In the genomic region with DNA sequence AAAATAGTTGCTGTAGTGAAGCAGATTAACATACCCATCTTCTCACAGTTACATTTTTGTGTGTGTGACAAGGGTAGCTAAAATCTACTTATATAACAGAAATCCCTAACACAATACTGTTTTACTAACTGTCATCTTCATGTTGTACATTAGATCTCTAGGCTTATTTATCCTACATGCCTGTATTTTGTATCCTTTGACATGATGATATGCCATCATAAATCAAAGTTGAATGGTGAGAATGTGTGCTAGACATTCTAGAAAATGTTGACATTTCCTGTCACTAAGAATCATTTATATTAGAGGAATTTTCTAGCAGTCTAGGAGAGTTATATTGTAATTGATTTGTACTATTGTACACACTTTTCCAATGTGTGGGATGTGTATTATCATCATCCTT, we compare ENCODE assay signal across 3 cellular contexts.
A peak's percentile ranks its signal among the peaks of the same experiment; 100 is the strongest.
TF ChIP-seq lines count a peak whose summit lies in the region.

No MANE protein-coding gene starts in this region.

TF ChIP-seq in HEK293T, 16 proteins besides CTCF, POLR2A, EP300 and RAD21 (continued from another document):
- TF ChIP-seq HDGF (IDR thresholded peaks at IDR 0.05; ENCODE audit: borderline replicate concordance) = no peak

TF ChIP-seq in GM12878, 131 proteins besides CTCF, POLR2A, EP300 and RAD21 (continued from another document and continues in another):
- TF ChIP-seq, protein P1, sequence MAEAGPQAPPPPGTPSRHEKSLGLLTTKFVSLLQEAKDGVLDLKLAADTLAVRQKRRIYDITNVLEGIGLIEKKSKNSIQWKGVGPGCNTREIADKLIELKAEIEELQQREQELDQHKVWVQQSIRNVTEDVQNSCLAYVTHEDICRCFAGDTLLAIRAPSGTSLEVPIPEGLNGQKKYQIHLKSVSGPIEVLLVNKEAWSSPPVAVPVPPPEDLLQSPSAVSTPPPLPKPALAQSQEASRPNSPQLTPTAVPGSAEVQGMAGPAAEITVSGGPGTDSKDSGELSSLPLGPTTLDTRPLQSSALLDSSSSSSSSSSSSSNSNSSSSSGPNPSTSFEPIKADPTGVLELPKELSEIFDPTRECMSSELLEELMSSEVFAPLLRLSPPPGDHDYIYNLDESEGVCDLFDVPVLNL (IDR thresholded peaks at IDR 0.05; ENCODE audit: low read depth, low read length) = no peak
- TF ChIP-seq ZNF24 (IDR thresholded peaks at IDR 0.05) = no peak
- TF ChIP-seq, protein P2, sequence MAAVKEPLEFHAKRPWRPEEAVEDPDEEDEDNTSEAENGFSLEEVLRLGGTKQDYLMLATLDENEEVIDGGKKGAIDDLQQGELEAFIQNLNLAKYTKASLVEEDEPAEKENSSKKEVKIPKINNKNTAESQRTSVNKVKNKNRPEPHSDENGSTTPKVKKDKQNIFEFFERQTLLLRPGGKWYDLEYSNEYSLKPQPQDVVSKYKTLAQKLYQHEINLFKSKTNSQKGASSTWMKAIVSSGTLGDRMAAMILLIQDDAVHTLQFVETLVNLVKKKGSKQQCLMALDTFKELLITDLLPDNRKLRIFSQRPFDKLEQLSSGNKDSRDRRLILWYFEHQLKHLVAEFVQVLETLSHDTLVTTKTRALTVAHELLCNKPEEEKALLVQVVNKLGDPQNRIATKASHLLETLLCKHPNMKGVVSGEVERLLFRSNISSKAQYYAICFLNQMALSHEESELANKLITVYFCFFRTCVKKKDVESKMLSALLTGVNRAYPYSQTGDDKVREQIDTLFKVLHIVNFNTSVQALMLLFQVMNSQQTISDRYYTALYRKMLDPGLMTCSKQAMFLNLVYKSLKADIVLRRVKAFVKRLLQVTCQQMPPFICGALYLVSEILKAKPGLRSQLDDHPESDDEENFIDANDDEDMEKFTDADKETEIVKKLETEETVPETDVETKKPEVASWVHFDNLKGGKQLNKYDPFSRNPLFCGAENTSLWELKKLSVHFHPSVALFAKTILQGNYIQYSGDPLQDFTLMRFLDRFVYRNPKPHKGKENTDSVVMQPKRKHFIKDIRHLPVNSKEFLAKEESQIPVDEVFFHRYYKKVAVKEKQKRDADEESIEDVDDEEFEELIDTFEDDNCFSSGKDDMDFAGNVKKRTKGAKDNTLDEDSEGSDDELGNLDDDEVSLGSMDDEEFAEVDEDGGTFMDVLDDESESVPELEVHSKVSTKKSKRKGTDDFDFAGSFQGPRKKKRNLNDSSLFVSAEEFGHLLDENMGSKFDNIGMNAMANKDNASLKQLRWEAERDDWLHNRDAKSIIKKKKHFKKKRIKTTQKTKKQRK (IDR thresholded peaks at IDR 0.05; ENCODE audit: low read depth, low read length) = no peak
- TF ChIP-seq, protein P3, sequence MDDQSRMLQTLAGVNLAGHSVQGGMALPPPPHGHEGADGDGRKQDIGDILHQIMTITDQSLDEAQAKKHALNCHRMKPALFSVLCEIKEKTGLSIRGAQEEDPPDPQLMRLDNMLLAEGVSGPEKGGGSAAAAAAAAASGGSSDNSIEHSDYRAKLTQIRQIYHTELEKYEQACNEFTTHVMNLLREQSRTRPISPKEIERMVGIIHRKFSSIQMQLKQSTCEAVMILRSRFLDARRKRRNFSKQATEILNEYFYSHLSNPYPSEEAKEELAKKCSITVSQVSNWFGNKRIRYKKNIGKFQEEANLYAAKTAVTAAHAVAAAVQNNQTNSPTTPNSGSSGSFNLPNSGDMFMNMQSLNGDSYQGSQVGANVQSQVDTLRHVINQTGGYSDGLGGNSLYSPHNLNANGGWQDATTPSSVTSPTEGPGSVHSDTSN (IDR thresholded peaks at IDR 0.05; ENCODE audit: insufficient replicate concordance, low read depth, low read length) = no peak
- TF ChIP-seq POU2F2 (IDR thresholded peaks at IDR 0.05; ENCODE audit: borderline replicate concordance, low read depth, low read length) = no peak
- no peak for TF ChIP-seq NR2C2 (IDR thresholded peaks at IDR 0.05; ENCODE audit: borderline replicate concordance, control insufficient read depth, insufficient read length, low read depth)
- no peak for TF ChIP-seq KAT2A (conservative IDR thresholded peaks at IDR 0.05; ENCODE audit: control insufficient read depth, low read depth, low read length)
- TF ChIP-seq, protein P4, sequence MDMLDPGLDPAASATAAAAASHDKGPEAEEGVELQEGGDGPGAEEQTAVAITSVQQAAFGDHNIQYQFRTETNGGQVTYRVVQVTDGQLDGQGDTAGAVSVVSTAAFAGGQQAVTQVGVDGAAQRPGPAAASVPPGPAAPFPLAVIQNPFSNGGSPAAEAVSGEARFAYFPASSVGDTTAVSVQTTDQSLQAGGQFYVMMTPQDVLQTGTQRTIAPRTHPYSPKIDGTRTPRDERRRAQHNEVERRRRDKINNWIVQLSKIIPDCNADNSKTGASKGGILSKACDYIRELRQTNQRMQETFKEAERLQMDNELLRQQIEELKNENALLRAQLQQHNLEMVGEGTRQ (IDR thresholded peaks at IDR 0.05; ENCODE audit: borderline replicate concordance, low read depth, low read length) = no peak
- TF ChIP-seq STAT3 (IDR thresholded peaks at IDR 0.05; ENCODE audit: low read depth, low read length) = no peak
- TF ChIP-seq SPI1 (IDR thresholded peaks at IDR 0.05; ENCODE audit: borderline replicate concordance, insufficient read depth, low read depth, low read length) = no peak
- no peak for TF ChIP-seq LARP7 (IDR thresholded peaks at IDR 0.05)
- TF ChIP-seq CREB1 (IDR thresholded peaks at IDR 0.05; ENCODE audit: low read depth) = no peak
- TF ChIP-seq GATAD2B (conservative IDR thresholded peaks at IDR 0.05; ENCODE audit: low read depth) = no peak
- no peak for TF ChIP-seq SP1 (IDR thresholded peaks at IDR 0.05; ENCODE audit: low read depth, low read length)
- no peak for TF ChIP-seq SUZ12 (IDR thresholded peaks at IDR 0.05; ENCODE audit: unreplicated experiment)
- TF ChIP-seq, protein P5, sequence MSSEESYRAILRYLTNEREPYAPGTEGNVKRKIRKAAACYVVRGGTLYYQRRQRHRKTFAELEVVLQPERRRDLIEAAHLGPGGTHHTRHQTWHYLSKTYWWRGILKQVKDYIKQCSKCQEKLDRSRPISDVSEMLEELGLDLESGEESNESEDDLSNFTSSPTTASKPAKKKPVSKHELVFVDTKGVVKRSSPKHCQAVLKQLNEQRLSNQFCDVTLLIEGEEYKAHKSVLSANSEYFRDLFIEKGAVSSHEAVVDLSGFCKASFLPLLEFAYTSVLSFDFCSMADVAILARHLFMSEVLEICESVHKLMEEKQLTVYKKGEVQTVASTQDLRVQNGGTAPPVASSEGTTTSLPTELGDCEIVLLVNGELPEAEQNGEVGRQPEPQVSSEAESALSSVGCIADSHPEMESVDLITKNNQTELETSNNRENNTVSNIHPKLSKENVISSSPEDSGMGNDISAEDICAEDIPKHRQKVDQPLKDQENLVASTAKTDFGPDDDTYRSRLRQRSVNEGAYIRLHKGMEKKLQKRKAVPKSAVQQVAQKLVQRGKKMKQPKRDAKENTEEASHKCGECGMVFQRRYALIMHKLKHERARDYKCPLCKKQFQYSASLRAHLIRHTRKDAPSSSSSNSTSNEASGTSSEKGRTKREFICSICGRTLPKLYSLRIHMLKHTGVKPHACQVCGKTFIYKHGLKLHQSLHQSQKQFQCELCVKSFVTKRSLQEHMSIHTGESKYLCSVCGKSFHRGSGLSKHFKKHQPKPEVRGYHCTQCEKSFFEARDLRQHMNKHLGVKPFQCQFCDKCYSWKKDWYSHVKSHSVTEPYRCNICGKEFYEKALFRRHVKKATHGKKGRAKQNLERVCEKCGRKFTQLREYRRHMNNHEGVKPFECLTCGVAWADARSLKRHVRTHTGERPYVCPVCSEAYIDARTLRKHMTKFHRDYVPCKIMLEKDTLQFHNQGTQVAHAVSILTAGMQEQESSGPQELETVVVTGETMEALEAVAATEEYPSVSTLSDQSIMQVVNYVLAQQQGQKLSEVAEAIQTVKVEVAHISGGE (CRISPR knock-in tag; IDR thresholded peaks at IDR 0.05) = no peak

TF ChIP-seq in neural cell, 6 proteins besides CTCF, POLR2A, EP300 and RAD21 (continued from another document):
- TF ChIP-seq, protein P6, sequence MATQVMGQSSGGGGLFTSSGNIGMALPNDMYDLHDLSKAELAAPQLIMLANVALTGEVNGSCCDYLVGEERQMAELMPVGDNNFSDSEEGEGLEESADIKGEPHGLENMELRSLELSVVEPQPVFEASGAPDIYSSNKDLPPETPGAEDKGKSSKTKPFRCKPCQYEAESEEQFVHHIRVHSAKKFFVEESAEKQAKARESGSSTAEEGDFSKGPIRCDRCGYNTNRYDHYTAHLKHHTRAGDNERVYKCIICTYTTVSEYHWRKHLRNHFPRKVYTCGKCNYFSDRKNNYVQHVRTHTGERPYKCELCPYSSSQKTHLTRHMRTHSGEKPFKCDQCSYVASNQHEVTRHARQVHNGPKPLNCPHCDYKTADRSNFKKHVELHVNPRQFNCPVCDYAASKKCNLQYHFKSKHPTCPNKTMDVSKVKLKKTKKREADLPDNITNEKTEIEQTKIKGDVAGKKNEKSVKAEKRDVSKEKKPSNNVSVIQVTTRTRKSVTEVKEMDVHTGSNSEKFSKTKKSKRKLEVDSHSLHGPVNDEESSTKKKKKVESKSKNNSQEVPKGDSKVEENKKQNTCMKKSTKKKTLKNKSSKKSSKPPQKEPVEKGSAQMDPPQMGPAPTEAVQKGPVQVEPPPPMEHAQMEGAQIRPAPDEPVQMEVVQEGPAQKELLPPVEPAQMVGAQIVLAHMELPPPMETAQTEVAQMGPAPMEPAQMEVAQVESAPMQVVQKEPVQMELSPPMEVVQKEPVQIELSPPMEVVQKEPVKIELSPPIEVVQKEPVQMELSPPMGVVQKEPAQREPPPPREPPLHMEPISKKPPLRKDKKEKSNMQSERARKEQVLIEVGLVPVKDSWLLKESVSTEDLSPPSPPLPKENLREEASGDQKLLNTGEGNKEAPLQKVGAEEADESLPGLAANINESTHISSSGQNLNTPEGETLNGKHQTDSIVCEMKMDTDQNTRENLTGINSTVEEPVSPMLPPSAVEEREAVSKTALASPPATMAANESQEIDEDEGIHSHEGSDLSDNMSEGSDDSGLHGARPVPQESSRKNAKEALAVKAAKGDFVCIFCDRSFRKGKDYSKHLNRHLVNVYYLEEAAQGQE (IDR thresholded peaks at IDR 0.05; ENCODE audit: borderline replicate concordance) = peak; percentile 65
- no peak for TF ChIP-seq SMC3 (conservative IDR thresholded peaks at IDR 0.05; ENCODE audit: poor library complexity)
- no peak for TF ChIP-seq TAF1 (IDR thresholded peaks at IDR 0.05; ENCODE audit: low read depth)
- TF ChIP-seq EZH2 (IDR thresholded peaks at IDR 0.05; ENCODE audit: borderline replicate concordance, insufficient read depth, low read length, poor library complexity, severe bottlenecking) = no peak
- TF ChIP-seq MXI1 (conservative IDR thresholded peaks at IDR 0.05; ENCODE audit: poor library complexity, severe bottlenecking) = no peak
